39 cellular contexts compared by ENCODE assay signal in the genomic region with DNA sequence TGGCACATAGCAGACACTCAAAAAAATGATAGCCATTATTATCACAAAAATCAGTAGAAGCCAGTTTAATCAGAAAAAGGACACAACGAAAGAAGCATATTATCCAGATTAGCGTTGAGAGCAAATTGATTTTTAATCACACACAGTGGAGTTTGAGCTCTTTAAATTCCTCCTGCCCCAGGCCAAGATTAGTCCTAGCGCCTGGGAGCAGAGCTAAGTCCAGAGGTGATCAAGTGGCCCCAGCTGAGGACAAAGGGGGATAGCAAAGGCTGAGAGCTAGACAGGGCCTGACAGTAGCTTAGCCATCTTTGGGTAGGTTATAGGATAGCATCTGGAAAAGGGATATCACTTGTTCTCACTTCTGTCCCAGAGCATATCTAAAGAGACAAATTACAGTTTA.
"Had no signal": no experiment of that assay in that cellular context is flagged by ENCODE, and none has a peak within 500 bp of the region (broad histone marks: within the 10 kb centered on the region; RNA-seq: fewer than 3 reads in every experiment).

No MANE protein-coding gene starts in this region.

- H3K27ac ChIP-seq: adrenal gland, body of pancreas, brain microvascular endothelial cell, breast epithelium had no signal

- H3K4me3 ChIP-seq: adrenal gland, body of pancreas, breast epithelium had no signal

- H3K4me1 Mint-ChIP-seq: activated CD4-positive, alpha-beta memory T cell treated with anti-CD3 and anti-CD28 coated beads, Interleukin-2, amount 10 ng/mL, durations not matched to agents 7 days and 5 days; activated CD4-positive, alpha-beta T cell treated with anti-CD3 and anti-CD28 coated beads for 36 hours; activated CD4-positive, alpha-beta T cell treated with anti-CD3 and anti-CD28 coated beads, Interleukin-2, amount 10 ng/mL, durations not matched to agents 7 days and 5 days; activated CD8-positive, alpha-beta memory T cell treated with anti-CD3 and anti-CD28 coated beads, Interleukin-2, amount 10 ng/mL, durations not matched to agents 7 days and 5 days; activated naive CD8-positive, alpha-beta T cell treated with anti-CD3 and anti-CD28 coated beads for 36 hours; activated T-helper 17 cell treated with anti-CD3 and anti-CD28 coated beads, Interleukin-2, amount 50 U/mL, for 72 hours had no signal

- H3K27ac Mint-ChIP-seq: activated CD4-positive, alpha-beta memory T cell treated with anti-CD3 and anti-CD28 coated beads, Interleukin-2, amount 10 ng/mL, durations not matched to agents 7 days and 5 days; activated CD4-positive, alpha-beta T cell treated with anti-CD3 and anti-CD28 coated beads for 36 hours; activated CD4-positive, alpha-beta T cell treated with anti-CD3 and anti-CD28 coated beads, Interleukin-2, amount 10 ng/mL, durations not matched to agents 7 days and 5 days; activated CD8-positive, alpha-beta memory T cell treated with anti-CD3 and anti-CD28 coated beads, Interleukin-2, amount 10 ng/mL, durations not matched to agents 7 days and 5 days; activated CD8-positive, alpha-beta T cell treated with anti-CD3 and anti-CD28 coated beads, Interleukin-2, amount 10 ng/mL, durations not matched to agents 7 days and 5 days; activated naive CD4-positive, alpha-beta T cell treated with anti-CD3 and anti-CD28 coated beads for 36 hours; activated naive CD4-positive, alpha-beta T cell treated with anti-CD3 and anti-CD28 coated beads, Interleukin-2, amount 50 U/mL, for 72 hours; activated naive CD8-positive, alpha-beta T cell treated with anti-CD3 and anti-CD28 coated beads for 36 hours; activated T-cell treated with anti-CD3 and anti-CD28 coated beads, Interleukin-2, amount 50 U/mL, for 72 hours; activated T-helper 1 cell treated with anti-CD3 and anti-CD28 coated beads, Interleukin-12 subunit alpha, Interleukin-12 subunit beta, Interleukin-2, Interleukin-4 antibody, amounts not matched to agents 30 ng/mL and 10 ng/mL and 1 ng/mL, durations not matched to agents 14 hours and 24 hours and 36 hours; activated T-helper 17 cell treated with anti-CD3 and anti-CD28 coated beads, Interleukin-2, amount 50 U/mL, for 72 hours; T-helper 1 cell treated with Interleukin-12 subunit alpha and Interleukin-12 subunit beta and Interleukin-4 antibody, amounts not matched to agents 30 μg/mL and 1 μg/mL, for 36 hours; T-helper 2 cell treated with Interferon-gamma antibody and Interleukin-4, amounts not matched to agents 5 μg/mL and 100 μg/mL, for 36 hours; WTC11 had no signal

- H3K4me3 Mint-ChIP-seq: activated CD4-positive, alpha-beta memory T cell treated with anti-CD3 and anti-CD28 coated beads, Interleukin-2, amount 10 ng/mL, durations not matched to agents 7 days and 5 days; activated CD4-positive, alpha-beta T cell treated with anti-CD3 and anti-CD28 coated beads for 36 hours; activated CD4-positive, alpha-beta T cell treated with anti-CD3 and anti-CD28 coated beads, Interleukin-2, amount 10 ng/mL, durations not matched to agents 7 days and 5 days; activated CD8-positive, alpha-beta memory T cell treated with anti-CD3 and anti-CD28 coated beads, Interleukin-2, amount 10 ng/mL, durations not matched to agents 7 days and 5 days; activated CD8-positive, alpha-beta T cell treated with anti-CD3 and anti-CD28 coated beads, Interleukin-2, amount 10 ng/mL, durations not matched to agents 7 days and 5 days; activated naive CD4-positive, alpha-beta T cell treated with anti-CD3 and anti-CD28 coated beads for 36 hours; activated naive CD8-positive, alpha-beta T cell treated with anti-CD3 and anti-CD28 coated beads for 36 hours; activated T-cell treated with anti-CD3 and anti-CD28 coated beads, Interleukin-2, amount 50 U/mL, for 4 hours; activated T-cell treated with anti-CD3 and anti-CD28 coated beads, Interleukin-2, amount 50 U/mL, for 72 hours; activated T-helper 1 cell treated with anti-CD3 and anti-CD28 coated beads, Interleukin-12 subunit alpha, Interleukin-12 subunit beta, Interleukin-2, Interleukin-4 antibody, amounts not matched to agents 30 ng/mL and 10 ng/mL and 1 ng/mL, durations not matched to agents 14 hours and 24 hours and 36 hours; activated T-helper 17 cell treated with anti-CD3 and anti-CD28 coated beads, Interleukin-2, amount 50 U/mL, for 72 hours; T-helper 1 cell treated with Interleukin-12 subunit alpha and Interleukin-12 subunit beta and Interleukin-4 antibody, amounts not matched to agents 30 μg/mL and 1 μg/mL, for 36 hours; T-helper 2 cell treated with Interferon-gamma antibody and Interleukin-4, amounts not matched to agents 5 μg/mL and 100 μg/mL, for 36 hours; WTC11 had no signal

- DNase-seq: activated CD4-positive, alpha-beta memory T cell treated with anti-CD3 and anti-CD28 coated beads, Interleukin-2, amount 10 ng/mL, durations not matched to agents 7 days and 5 days; activated CD4-positive, alpha-beta T cell treated with anti-CD3 and anti-CD28 coated beads for 1 hour; activated CD4-positive, alpha-beta T cell treated with anti-CD3 and anti-CD28 coated beads for 36 hours; activated CD4-positive, alpha-beta T cell treated with anti-CD3 and anti-CD28 coated beads for 48 hours; activated CD4-positive, alpha-beta T cell treated with anti-CD3 and anti-CD28 coated beads, Interleukin-2, amount 10 ng/mL, durations not matched to agents 7 days and 5 days; activated CD4-positive, alpha-beta T cell treated with anti-CD3 and anti-CD28 coated beads, Interleukin-2, amount 50 U/mL, for 48 hours; activated CD4-positive, CD25-positive, alpha-beta regulatory T cell; activated CD8-positive, alpha-beta memory T cell treated with anti-CD3 and anti-CD28 coated beads for 24 hours; activated CD8-positive, alpha-beta memory T cell treated with anti-CD3 and anti-CD28 coated beads, Interleukin-2, amount 10 ng/mL, durations not matched to agents 7 days and 5 days; activated CD8-positive, alpha-beta T cell treated with anti-CD3 and anti-CD28 coated beads, Interleukin-2, amount 10 ng/mL, durations not matched to agents 7 days and 5 days; activated effector memory CD4-positive, alpha-beta T cell treated with anti-CD3 and anti-CD28 coated beads, Interleukin-2, amount 50 U/mL, for 16 hours; activated gamma-delta T cell treated with Interleukin-2 at 50 U/mL for 16 hours; activated naive CD4-positive, alpha-beta T cell; activated naive CD4-positive, alpha-beta T cell treated with anti-CD3 and anti-CD28 coated beads for 36 hours; activated naive CD4-positive, alpha-beta T cell treated with anti-CD3 and anti-CD28 coated beads, Interleukin-2, amount 50 U/mL, for 16 hours; activated naive CD8-positive, alpha-beta T cell treated with anti-CD3 and anti-CD28 coated beads for 36 hours; activated T-cell treated with anti-CD3 and anti-CD28 coated beads for 4 hours; activated T-cell treated with anti-CD3 and anti-CD28 coated beads, Interleukin-2, amount 50 U/mL, for 1 hour; activated T-cell treated with anti-CD3 and anti-CD28 coated beads, Interleukin-2, amount 50 U/mL, for 4 hours; activated T-cell treated with anti-CD3 and anti-CD28 coated beads, Interleukin-2, amount 50 U/mL, for 72 hours; adrenal gland; amniotic stem cell; aorta; body of pancreas; brain microvascular endothelial cell; central memory CD4-positive, alpha-beta T cell; T-helper 2 cell; T-helper 9 cell had no signal

- H3K9me3 Mint-ChIP-seq: activated CD4-positive, alpha-beta memory T cell treated with anti-CD3 and anti-CD28 coated beads, Interleukin-2, amount 10 ng/mL, durations not matched to agents 7 days and 5 days; activated CD4-positive, alpha-beta T cell treated with anti-CD3 and anti-CD28 coated beads, Interleukin-2, amount 10 ng/mL, durations not matched to agents 7 days and 5 days; activated naive CD4-positive, alpha-beta T cell treated with anti-CD3 and anti-CD28 coated beads for 36 hours; activated naive CD4-positive, alpha-beta T cell treated with anti-CD3 and anti-CD28 coated beads, Interleukin-2, amount 50 U/mL, for 72 hours; activated naive CD8-positive, alpha-beta T cell treated with anti-CD3 and anti-CD28 coated beads for 36 hours; activated T-cell treated with anti-CD3 and anti-CD28 coated beads, Interleukin-2, amount 50 U/mL, for 4 hours; activated T-cell treated with anti-CD3 and anti-CD28 coated beads, Interleukin-2, amount 50 U/mL, for 72 hours; activated T-helper 1 cell treated with anti-CD3 and anti-CD28 coated beads, Interleukin-12 subunit alpha, Interleukin-12 subunit beta, Interleukin-2, Interleukin-4 antibody, amounts not matched to agents 30 ng/mL and 10 ng/mL and 1 ng/mL, durations not matched to agents 14 hours and 24 hours and 36 hours; activated T-helper 17 cell treated with anti-CD3 and anti-CD28 coated beads, Interleukin-2, amount 50 U/mL, for 72 hours; T-helper 1 cell treated with Interleukin-12 subunit alpha and Interleukin-12 subunit beta and Interleukin-4 antibody, amounts not matched to agents 30 μg/mL and 1 μg/mL, for 36 hours; T-helper 2 cell treated with Interferon-gamma antibody and Interleukin-4, amounts not matched to agents 5 μg/mL and 100 μg/mL, for 36 hours had no signal

- ATAC-seq: activated CD4-positive, alpha-beta T cell treated with anti-CD3 and anti-CD28 coated beads for 36 hours; activated CD4-positive, CD25-positive, alpha-beta regulatory T cell treated with anti-CD3 and anti-CD28 coated beads, Interleukin-2, amount 50 U/mL, for 24 hours; activated CD8-positive, alpha-beta memory T cell treated with anti-CD3 and anti-CD28 coated beads, Interleukin-2, amount 10 ng/mL, durations not matched to agents 7 days and 5 days; activated CD8-positive, alpha-beta T cell treated with anti-CD3 and anti-CD28 coated beads, Interleukin-2, amount 10 ng/mL, durations not matched to agents 7 days and 5 days; activated naive CD4-positive, alpha-beta T cell treated with anti-CD3 and anti-CD28 coated beads, Interleukin-2, amount 50 U/mL, for 72 hours; activated T-cell treated with anti-CD3 and anti-CD28 coated beads, Interleukin-2, amount 50 U/mL, for 4 hours; activated T-cell treated with anti-CD3 and anti-CD28 coated beads, Interleukin-2, amount 50 U/mL, for 72 hours; activated T-helper 17 cell treated with anti-CD3 and anti-CD28 coated beads, Interleukin-2, amount 50 U/mL, for 72 hours; body of pancreas; WTC11 had no signal

- H3K4me1 ChIP-seq: adrenal gland, body of pancreas, breast epithelium had no signal

- H3K27me3 Mint-ChIP-seq: activated CD4-positive, alpha-beta memory T cell treated with anti-CD3 and anti-CD28 coated beads, Interleukin-2, amount 10 ng/mL, durations not matched to agents 7 days and 5 days; activated CD4-positive, alpha-beta T cell treated with anti-CD3 and anti-CD28 coated beads, Interleukin-2, amount 10 ng/mL, durations not matched to agents 7 days and 5 days; activated CD8-positive, alpha-beta memory T cell treated with anti-CD3 and anti-CD28 coated beads, Interleukin-2, amount 10 ng/mL, durations not matched to agents 7 days and 5 days; activated T-helper 17 cell treated with anti-CD3 and anti-CD28 coated beads, Interleukin-2, amount 50 U/mL, for 72 hours had no signal

- H3K36me3 ChIP-seq: adrenal gland, brain microvascular endothelial cell, breast epithelium had no signal

- FAIRE-seq: astrocyte, colon, TTC549 had no signal

- H3K36me3 Mint-ChIP-seq: activated CD8-positive, alpha-beta memory T cell treated with anti-CD3 and anti-CD28 coated beads, Interleukin-2, amount 10 ng/mL, durations not matched to agents 7 days and 5 days; activated naive CD4-positive, alpha-beta T cell treated with anti-CD3 and anti-CD28 coated beads, Interleukin-2, amount 50 U/mL, for 72 hours; activated naive CD8-positive, alpha-beta T cell treated with anti-CD3 and anti-CD28 coated beads for 36 hours; WTC11 had no signal

- H3K9me3 ChIP-seq: adrenal gland, body of pancreas, breast epithelium had no signal

- H3K27me3 ChIP-seq: adrenal gland, body of pancreas, brain microvascular endothelial cell had no signal
